28 cellular contexts compared by ENCODE assay signal in genomic region chr14:75030147-75030546, GRCh38. TPM values are rescaled to one million over a fixed set of nuclear protein-coding genes. Genes with fewer than 3 reads are reported as not detected.
"Had no signal": no experiment of that assay in that cellular context is flagged by ENCODE, and none has a peak within 500 bp of the region (broad histone marks: within the 10 kb centered on the region; RNA-seq: fewer than 3 reads in every experiment).

No MANE protein-coding gene starts in this region.

- H3K36me3 ChIP-seq: prostate gland had no signal

- H3K9me3 Mint-ChIP-seq: naive thymus-derived CD8-positive, alpha-beta T cell; nephron; neural crest cell; stimulated activated naive CD8-positive, alpha-beta T cell treated with anti-CD3 and anti-CD28 coated beads, Interleukin-15, Interleukin-2, amounts not matched to agents 100 ng/mL and 50 ng/mL, for 24 hours had no signal

- FAIRE-seq: keratinocyte, pancreas had no signal

- H3K27ac ChIP-seq: left ventricle myocardium inferior, pancreas, prostate gland, suprapubic skin, thoracic aorta, tibial nerve, upper lobe of left lung, vagina had no signal

- H3K27me3 ChIP-seq: pancreas, suprapubic skin, tibial nerve, upper lobe of left lung, vagina had no signal

- DNase-seq: hippocampal formation; kidney glomerular epithelial cell; left cardiac atrium; left ventricle myocardium inferior; midbrain; naive thymus-derived CD8-positive, alpha-beta T cell; nucleus accumbens; pancreas; retina; right cardiac atrium; stimulated activated CD4-positive, alpha-beta T cell treated with anti-CD3 and anti-CD28 coated beads, Interleukin-12 subunit alpha, Interleukin-12 subunit beta, amount 100 ng/mL, for 4 hours; stimulated activated CD4-positive, alpha-beta T cell treated with anti-CD3 and anti-CD28 coated beads, Interleukin-15, amount 100 ng/mL, for 24 hours; stimulated activated CD4-positive, alpha-beta T cell treated with anti-CD3 and anti-CD28 coated beads, Interleukin-2, amount 100 ng/mL, for 24 hours; stimulated activated CD4-positive, alpha-beta T cell treated with anti-CD3 and anti-CD28 coated beads, Interleukin-4, amount 100 ng/mL, for 1 hour; stimulated activated naive CD4-positive, alpha-beta T cell; upper lobe of left lung had no signal

- H3K9me3 ChIP-seq: left ventricle myocardium inferior, pancreas, prostate gland, suprapubic skin, thoracic aorta, tibial nerve, upper lobe of left lung, vagina had no signal

- H3K4me1 ChIP-seq: left ventricle myocardium inferior, pancreas, prostate gland, tibial nerve, vagina had no signal

- H3K4me3 Mint-ChIP-seq: naive thymus-derived CD8-positive, alpha-beta T cell; nephron; neural crest cell; stimulated activated naive CD8-positive, alpha-beta T cell treated with anti-CD3 and anti-CD28 coated beads, Interleukin-15, Interleukin-2, amounts not matched to agents 100 ng/mL and 50 ng/mL, for 24 hours had no signal

- ATAC-seq: left cardiac atrium; naive thymus-derived CD8-positive, alpha-beta T cell; pancreas; right cardiac atrium; sciatic nerve had no signal

- H3K27ac Mint-ChIP-seq: naive thymus-derived CD8-positive, alpha-beta T cell; nephron had no signal

- H3K27me3 Mint-ChIP-seq: naive thymus-derived CD8-positive, alpha-beta T cell; stimulated activated naive CD8-positive, alpha-beta T cell treated with anti-CD3 and anti-CD28 coated beads, Interleukin-15, Interleukin-2, amounts not matched to agents 100 ng/mL and 50 ng/mL, for 24 hours had no signal

- H3K4me3 ChIP-seq: left ventricle myocardium inferior, lung, pancreas, prostate gland, skin epidermis, suprapubic skin, thoracic aorta, tibial nerve, upper lobe of left lung, vagina had no signal

- H3K4me1 Mint-ChIP-seq: nephron, neural crest cell had no signal

RNA-seq across cellular contexts. Expression of gene ZC2HC1C, which starts 39.3 kb away (rescaled TPM):
- total RNA-seq: vagina had no signal
